In genomic region chr10:62554632-62555199, GRCh38 we compare ENCODE assay signal across 8 cellular contexts.
A peak's percentile ranks its signal among the peaks of the same experiment; 100 is the strongest.
DNase-seq lines count a peak whose midpoint lies in the region; ATAC-seq and TF ChIP-seq lines count a peak whose summit lies in the region.

No MANE protein-coding gene starts in this region.

- no peak overlapping the region for H3K9ac ChIP-seq in mesendoderm (ENCODE audit: low read length)

- no peak overlapping the region for H2AK5ac ChIP-seq in mesendoderm (ENCODE audit: low read length)

- no peaks in the 10 kb centered on the region for H3K4me1 ChIP-seq in mesendoderm (ENCODE audit: control insufficient read depth, low read depth, low read length)

- no peak overlapping the region for H2BK120ac ChIP-seq in mesendoderm (ENCODE audit: low read depth, low read length)

- no peak for DNase-seq in AG09309 (ENCODE audit: low read depth)
- DNase-seq in GM12865 (ENCODE audit: low read depth), result peak; percentile 66
- DNase-seq in NCI-H748 treated with DMSO at 0.1 percent for 48 hours (lab: John Stamatoyannopoulos, UW), result peak; percentile 5
- DNase-seq in effector memory CD8-positive, alpha-beta T cell, result peak in 1 of 3 experiments; percentile 2
- DNase-seq in mesendoderm, result peak; percentile 94
- no peak for DNase-seq in activated CD4-positive, CD25-positive, alpha-beta regulatory T cell (lab: John Stamatoyannopoulos, UW)

- H3K4ac ChIP-seq in mesendoderm (ENCODE audit: low read depth, low read length), result peak overlapping the region; percentile 24

- H3K27ac Mint-ChIP-seq in effector memory CD8-positive, alpha-beta T cell, result no peak overlapping the region

- no peak overlapping the region for H4K5ac ChIP-seq in mesendoderm (ENCODE audit: low read length)

- H3K27me3 Mint-ChIP-seq in effector memory CD8-positive, alpha-beta T cell, result peaks cover 35 to 57% of the 10 kb centered on the region in 2 donors

- no peaks in the 10 kb centered on the region for H3K79me1 ChIP-seq in mesendoderm (ENCODE audit: low read length)

- no peak overlapping the region for H2BK5ac ChIP-seq in mesendoderm (ENCODE audit: low read length)

- H3K36me3 ChIP-seq in mesendoderm (ENCODE audit: control insufficient read depth, insufficient read depth, low read length), result no peaks in the 10 kb centered on the region

- no peaks in the 10 kb centered on the region for H3K9me3 Mint-ChIP-seq in effector memory CD8-positive, alpha-beta T cell

- no peak overlapping the region for H3K4me3 Mint-ChIP-seq in effector memory CD8-positive, alpha-beta T cell

- no peak overlapping the region for H3K23ac ChIP-seq in mesendoderm (ENCODE audit: low read length)

- peak; percentile 73 for TF ChIP-seq CTCF in AG09309 (IDR thresholded peaks at IDR 0.05; ENCODE audit: control insufficient read depth, insufficient read depth, low read depth, low read length, missing control alignments)
- peak; percentile 62 for TF ChIP-seq CTCF in GM12865 (IDR thresholded peaks at IDR 0.05; ENCODE audit: insufficient read depth, low read depth, low read length, missing control alignments)

- H3K18ac ChIP-seq in mesendoderm (ENCODE audit: low read length), result no peak overlapping the region

- no peaks in the 10 kb centered on the region for H3K36me3 Mint-ChIP-seq in effector memory CD8-positive, alpha-beta T cell (ENCODE audit: insufficient read depth)

- H3K4me2 ChIP-seq in mesendoderm (ENCODE audit: low read length), result no peak overlapping the region

- H3K27me3 ChIP-seq in mesendoderm (ENCODE audit: insufficient read depth, low read length, poor library complexity), result no peaks in the 10 kb centered on the region

- no peaks in the 10 kb centered on the region for H3K4me1 Mint-ChIP-seq in effector memory CD8-positive, alpha-beta T cell (ENCODE audit: low read depth in 2 of 2)

- H2BK15ac ChIP-seq in mesendoderm (replicated peaks; ENCODE audit: low read depth), result no peak overlapping the region

- H3K79me2 ChIP-seq in mesendoderm (ENCODE audit: control insufficient read depth, insufficient read depth, low read length), result no peaks in the 10 kb centered on the region

- H4K8ac ChIP-seq in mesendoderm (ENCODE audit: low read depth, low read length), result no peak overlapping the region

- H3K27ac ChIP-seq in mesendoderm (ENCODE audit: low read depth, low read length), result no peak overlapping the region

- H3K4me3 ChIP-seq in AG09309 (ENCODE audit: control insufficient read depth, low read depth, low read length) (no peak overlapping the region), GM12865 (ENCODE audit: low read depth, low read length) (no peak overlapping the region), mesendoderm (ENCODE audit: low read length) (no peak overlapping the region)

- no peak overlapping the region for H3K56ac ChIP-seq in mesendoderm (ENCODE audit: low read length)

- peak; percentile 73 for ATAC-seq in HG02870 (IDR thresholded peaks at IDR 0.05; ENCODE audit: unreplicated experiment)
- peak; percentile 50 for ATAC-seq in effector memory CD8-positive, alpha-beta T cell (replicated peaks)
- no peak for ATAC-seq in GM19455 (IDR thresholded peaks at IDR 0.05; ENCODE audit: unreplicated experiment)

- no CpG with 5 or more reads among the region's 7 CpGs for WGBS in mesendoderm (ENCODE audit: extremely low coverage, insufficient coverage, low lambda C conversion rate)

Comparison
In these comparisons a context has a peak if more than half of its experiments do, and no peak if none do; other contexts are left out.
1. DNase-seq: peak in GM12865 (single experiment), NCI-H748 treated with DMSO at 0.1 percent for 48 hours (single experiment) and mesendoderm (single experiment); none in AG09309 (single experiment) and activated CD4-positive, CD25-positive, alpha-beta regulatory T cell (0 of 4).